In genomic region chr6:71727632-71728294, GRCh38 we compare ENCODE assay signal across 12 cellular contexts.
DNase-seq lines count a peak whose midpoint lies in the region; ATAC-seq, FAIRE-seq and TF ChIP-seq lines count a peak whose summit lies in the region.
"Had no signal": no experiment of that assay in that cellular context is flagged by ENCODE, and none has a peak within 500 bp of the region (broad histone marks: within the 10 kb centered on the region; RNA-seq: fewer than 3 reads in every experiment).

No MANE protein-coding gene starts in this region.

- H3K4me3 Mint-ChIP-seq in CD8-positive, alpha-beta T cell = no peak overlapping the region

- peaks cover 4% of the 10 kb centered on the region for H3K9me3 Mint-ChIP-seq in CD8-positive, alpha-beta T cell

- H3K36me3 ChIP-seq in CD8-positive, alpha-beta T cell (ENCODE audit: insufficient read depth, low read length) = no peaks in the 10 kb centered on the region

- H3K4me1 ChIP-seq in CD8-positive, alpha-beta T cell (ENCODE audit: insufficient read depth, low read length) = no peaks in the 10 kb centered on the region

- H3K4me3 ChIP-seq in CD8-positive, alpha-beta T cell (ENCODE audit: low read depth, low read length) = no peak overlapping the region
- H3K4me3 ChIP-seq: mucosa of descending colon had no signal

- no peaks in the 10 kb centered on the region for H3K36me3 Mint-ChIP-seq in CD8-positive, alpha-beta T cell

- CTCF ChIA-PET in CD8-positive, alpha-beta T cell (lab: Charles Lee) = no interaction called here

- TF ChIP-seq CTCF in CD8-positive, alpha-beta T cell (IDR thresholded peaks at IDR 0.05) = no peak

- no peak overlapping the region for H3K27ac Mint-ChIP-seq in CD8-positive, alpha-beta T cell

- peak; percentile 6 for DNase-seq in Daoy (ENCODE audit: low read depth)
- DNase-seq in RCC 7860 (ENCODE audit: low spot score) = peak; percentile 20
- DNase-seq in GM19238 (ENCODE audit: insufficient read length, low spot score) = no peak
- no peak for DNase-seq in ACHN
- no peak for DNase-seq in NCI-H748 (lab: John Stamatoyannopoulos, UW; ENCODE audit: unreplicated experiment)
- DNase-seq in CD8-positive, alpha-beta T cell = no peak
- DNase-seq: activated CD4-positive, CD25-positive, alpha-beta regulatory T cell treated with anti-CD3 and anti-CD28 coated beads, Interleukin-2, amount 50 U/mL, for 72 hours; mucosa of descending colon; NCI-H748 treated with DMSO at 0.1 percent for 48 hours; stimulated activated CD4-positive, alpha-beta T cell treated with anti-CD3 and anti-CD28 coated beads, Interleukin-4, amount 100 ng/mL, for 4 hours had no signal

- FAIRE-seq in RCC 7860 (lab: Jason Lieb, UNC) = no peak

- intact Hi-C loops in CD8-positive, alpha-beta T cell (cut with DNase I, micrococcal nuclease) = no loop called here

- ATAC-seq in GM19468 (IDR thresholded peaks at IDR 0.05; ENCODE audit: extremely low read depth, unreplicated experiment) (peak; percentile 73), HG03095 (IDR thresholded peaks at IDR 0.05; ENCODE audit: unreplicated experiment) (peak; percentile 91)
- no peak for ATAC-seq in CD8-positive, alpha-beta T cell
- ATAC-seq: mucosa of descending colon had no signal

- in situ Hi-C loops in ACHN (cut with HindIII; ENCODE audit: low pct_ligation_motif_present, low pct_unique_long_range_greater_than_20kb, low sequenced_read_pairs) = no loop called here

- POLR2A ChIA-PET in CD8-positive, alpha-beta T cell (lab: Charles Lee) = no interaction called here

- H3K9me3 ChIP-seq in CD8-positive, alpha-beta T cell (ENCODE audit: low read length) = no peaks in the 10 kb centered on the region
- H3K9me3 ChIP-seq: mucosa of descending colon had no signal

- no peaks in the 10 kb centered on the region for H3K4me1 Mint-ChIP-seq in CD8-positive, alpha-beta T cell (ENCODE audit: low read depth)

- H3K27me3 ChIP-seq in CD8-positive, alpha-beta T cell (ENCODE audit: insufficient read depth, low read length) = no peaks in the 10 kb centered on the region

- no peak overlapping the region for H3K27ac ChIP-seq in CD8-positive, alpha-beta T cell (ENCODE audit: low read depth, low read length)

- no peaks in the 10 kb centered on the region for H3K27me3 Mint-ChIP-seq in CD8-positive, alpha-beta T cell (ENCODE audit: low read depth)

Comparison
In these comparisons a context has a peak if more than half of its experiments do, and no peak if none do; other contexts are left out.
1. DNase-seq: peak in Daoy (single experiment) and RCC 7860 (single experiment); none in GM19238 (single experiment), ACHN (single experiment), NCI-H748 (single experiment) and CD8-positive, alpha-beta T cell (0 of 7).